ENCODE assay signal across 8 cellular contexts in genomic region chr6:31897612-31898199, GRCh38. TPM values are rescaled to one million over a fixed set of nuclear protein-coding genes. Genes with fewer than 3 reads are reported as not detected.
A peak's percentile ranks its signal among the peaks of the same experiment; 100 is the strongest.
DNase-seq lines count a peak whose midpoint lies in the region; ATAC-seq and TF ChIP-seq lines count a peak whose summit lies in the region.

EHMT2 (minus strand) TSS chr6:31897698; CDS start chr6:31897677, 21 bp downstream.

- peak within 1 kb of the TSS; percentile 85 to 91 (median 89) for H3K27ac ChIP-seq in stomach

- peaks cover 28 to 59% (median 49%) of the 10 kb centered on the region in 4 donors for H3K4me1 ChIP-seq in stomach

- H3K27ac Mint-ChIP-seq in neural crest cell (ENCODE audit: unreplicated experiment), result peak within 1 kb of the TSS; percentile 76

- no peak for TF ChIP-seq CTCF in fibroblast of villous mesenchyme (IDR thresholded peaks at IDR 0.05; ENCODE audit: insufficient read depth, low read depth, low read length)
- TF ChIP-seq CTCF in neural crest cell (conservative IDR thresholded peaks at IDR 0.05), result no peak
- no peak for TF ChIP-seq CTCF in stomach (IDR thresholded peaks at IDR 0.05)

- no peak for TF ChIP-seq EP300 in stomach (IDR thresholded peaks at IDR 0.05)

- peak within 1 kb of the TSS; percentile 70 for H3K4me3 ChIP-seq in fibroblast of villous mesenchyme (ENCODE audit: low read depth, low read length)
- H3K4me3 ChIP-seq in stomach, result peak within 1 kb of the TSS; percentile 96 to 100 (median 100)

- DNase-seq in COLO829 (ENCODE audit: low spot score) (peak; percentile 75), M059J (ENCODE audit: low read depth) (peak; percentile 87), SIG-M5 (lab: John Stamatoyannopoulos, UW) (peak; percentile 32), activated gamma-delta T cell (lab: John Stamatoyannopoulos, UW) (peak; percentile 76), fibroblast of villous mesenchyme (ENCODE audit: low read depth) (peak; percentile 74), neural crest cell (ENCODE audit: low read depth, low spot score) (peak; percentile 71), stomach (peak; percentile 85)

- H3K27me3 Mint-ChIP-seq in neural crest cell (ENCODE audit: low read depth), result peaks cover 3% of the 10 kb centered on the region

- H3K9me3 Mint-ChIP-seq in neural crest cell, result no peaks in the 10 kb centered on the region

- H3K9me3 ChIP-seq in stomach, result no peaks in the 10 kb centered on the region

- peaks cover 39% of the 10 kb centered on the region for H3K4me1 Mint-ChIP-seq in neural crest cell

- intact Hi-C loops in stomach (cut with DNase I; ENCODE audit: low total_unique reads), result no loop called here

- peak; percentile 51 for ATAC-seq in GM21528 (IDR thresholded peaks at IDR 0.05; ENCODE audit: low FRiP score, unreplicated experiment)

- H3K4me3 Mint-ChIP-seq in neural crest cell, result peak within 1 kb of the TSS; percentile 95

- peaks cover 14 to 38% (median 34%) of the 10 kb centered on the region in 4 donors for H3K36me3 ChIP-seq in stomach

- no peaks in the 10 kb centered on the region for H3K27me3 ChIP-seq in stomach

- peaks cover 7% of the 10 kb centered on the region for H3K36me3 Mint-ChIP-seq in neural crest cell (ENCODE audit: low read depth)

- TF ChIP-seq POLR2A in stomach (IDR thresholded peaks at IDR 0.05), result no peak

- WGBS in stomach, 5 donors, result 0 to 1% (median 1%) methylated on average over 18 to 41 of the region's 42 CpGs

RNA-seq across cellular contexts. Expression of gene EHMT2, which starts in this region (rescaled TPM):
- 51.0 and 73.4 TPM in 2 replicates for total RNA-seq in M059J (2014; rRNA removed; shearing (Covaris generic))
- total RNA-seq in fibroblast of villous mesenchyme (38.0 and 42.7 TPM in 2 replicates), neural crest cell (202 and 205 TPM in 2 replicates), stomach (10 to 100 TPM; 12.1 to 58.0 (median 31.7) TPM)
- polyA plus RNA-seq in stomach, result 10 to 100 TPM; 27.3 to 43.2 (median 35.4) TPM

Comparison
In these comparisons a context has a peak if more than half of its experiments do, and no peak if none do; other contexts are left out.
1. Peak in every context shown above with its lines: DNase-seq, ATAC-seq, H3K4me3 ChIP-seq and H3K27ac ChIP-seq.
2. DNase-seq: peak in every context shown above with its lines; median percentile 87 in M059J; 85 in stomach; 76 in activated gamma-delta T cell; 75 in COLO829; 74 in fibroblast of villous mesenchyme; 71 in neural crest cell; 32 in SIG-M5.